Comparison of ENCODE assay signal across 25 cellular contexts in the genomic region with DNA sequence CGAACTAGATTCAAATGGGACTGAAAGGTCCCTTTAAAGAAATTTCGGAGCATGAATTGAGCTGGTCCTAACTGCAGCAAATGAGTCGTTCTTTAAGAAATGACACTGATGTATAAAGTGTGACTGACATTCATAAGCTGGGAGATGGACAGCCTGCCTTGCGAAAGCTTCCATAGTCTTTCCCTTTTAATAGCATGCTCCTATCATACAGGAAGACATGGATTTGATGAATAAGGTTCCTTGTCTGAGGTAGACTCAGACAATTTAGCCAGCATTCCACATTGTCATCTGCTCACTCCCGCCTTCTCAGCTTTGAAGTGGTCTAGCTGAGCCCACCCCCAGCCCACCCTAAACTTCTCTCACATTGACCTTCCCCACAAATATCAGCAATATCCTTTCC.
"Had no signal": no experiment of that assay in that cellular context is flagged by ENCODE, and none has a peak within 500 bp of the region (broad histone marks: within the 10 kb centered on the region; RNA-seq: fewer than 3 reads in every experiment).

No MANE protein-coding gene starts in this region.

- H3K27me3 ChIP-seq: ascending aorta, breast epithelium, cardiac muscle cell, colonic mucosa had no signal

- H3K27ac ChIP-seq: ascending aorta, breast epithelium, cardiac muscle cell, colonic mucosa, epithelial cell of prostate, heart left ventricle had no signal

- DNase-seq: activated CD4-positive, alpha-beta memory T cell treated with anti-CD3 and anti-CD28 coated beads, Interleukin-2, amount 10 ng/mL, durations not matched to agents 7 days and 5 days; activated CD4-positive, alpha-beta T cell treated with anti-CD3 and anti-CD28 coated beads for 1 hour; activated CD4-positive, alpha-beta T cell treated with anti-CD3 and anti-CD28 coated beads for 4 hours; activated CD4-positive, alpha-beta T cell treated with anti-CD3 and anti-CD28 coated beads, Interleukin-2, amount 10 ng/mL, durations not matched to agents 7 days and 5 days; activated CD4-positive, alpha-beta T cell treated with anti-CD3 and anti-CD28 coated beads, Interleukin-2, amount 50 U/mL, for 4 hours; activated CD8-positive, alpha-beta memory T cell treated with anti-CD3 and anti-CD28 coated beads, Interleukin-2, amount 50 U/mL, for 48 hours; activated gamma-delta T cell; activated naive CD4-positive, alpha-beta T cell; activated naive CD4-positive, alpha-beta T cell treated with anti-CD3 and anti-CD28 coated beads, Interleukin-2, amount 10 ng/mL, durations not matched to agents 7 days and 5 days; activated naive CD8-positive, alpha-beta T cell treated with anti-CD3 and anti-CD28 coated beads, Interleukin-2, amount 10 ng/mL, durations not matched to agents 7 days and 5 days; activated T-cell treated with anti-CD3 and anti-CD28 coated beads for 4 hours; activated T-cell treated with anti-CD3 and anti-CD28 coated beads, Interleukin-2, amount 50 U/mL, for 24 hours; activated T-cell treated with anti-CD3 and anti-CD28 coated beads, Interleukin-2, amount 50 U/mL, for 72 hours; central memory CD4-positive, alpha-beta T cell; cerebellar nuclear complex; effector CD8-positive, alpha-beta T cell; foreskin fibroblast; glutamatergic neuron; heart left ventricle; T-helper 2 cell had no signal

- H3K4me1 ChIP-seq: ascending aorta, breast epithelium, colonic mucosa had no signal

- H3K4me3 ChIP-seq: ascending aorta, breast epithelium, cardiac muscle cell, colonic mucosa, heart left ventricle had no signal

- H3K36me3 ChIP-seq: ascending aorta, breast epithelium, cardiac muscle cell, colonic mucosa, heart left ventricle had no signal

- H3K9me3 ChIP-seq: ascending aorta, breast epithelium, colonic mucosa, heart left ventricle had no signal
